Comparison of ENCODE assay signal across 6 cellular contexts in genomic region chr3:102629943-102630342, GRCh38.
"Had no signal": no experiment of that assay in that cellular context is flagged by ENCODE, and none has a peak within 500 bp of the region (broad histone marks: within the 10 kb centered on the region; RNA-seq: fewer than 3 reads in every experiment).

No MANE protein-coding gene starts in this region.

- H3K27ac ChIP-seq: HL-60, KMS-11 had no signal

- ATAC-seq: K562 had no signal

- FAIRE-seq: HTR-8/SVneo, K562 had no signal

- H3K4me2 ChIP-seq: KMS-11 had no signal

- DNase-seq: KBM-7, KG1 had no signal

- H3K4me3 ChIP-seq: K562 had no signal

- H3K9ac ChIP-seq: KMS-11 had no signal
